In the genomic region with DNA sequence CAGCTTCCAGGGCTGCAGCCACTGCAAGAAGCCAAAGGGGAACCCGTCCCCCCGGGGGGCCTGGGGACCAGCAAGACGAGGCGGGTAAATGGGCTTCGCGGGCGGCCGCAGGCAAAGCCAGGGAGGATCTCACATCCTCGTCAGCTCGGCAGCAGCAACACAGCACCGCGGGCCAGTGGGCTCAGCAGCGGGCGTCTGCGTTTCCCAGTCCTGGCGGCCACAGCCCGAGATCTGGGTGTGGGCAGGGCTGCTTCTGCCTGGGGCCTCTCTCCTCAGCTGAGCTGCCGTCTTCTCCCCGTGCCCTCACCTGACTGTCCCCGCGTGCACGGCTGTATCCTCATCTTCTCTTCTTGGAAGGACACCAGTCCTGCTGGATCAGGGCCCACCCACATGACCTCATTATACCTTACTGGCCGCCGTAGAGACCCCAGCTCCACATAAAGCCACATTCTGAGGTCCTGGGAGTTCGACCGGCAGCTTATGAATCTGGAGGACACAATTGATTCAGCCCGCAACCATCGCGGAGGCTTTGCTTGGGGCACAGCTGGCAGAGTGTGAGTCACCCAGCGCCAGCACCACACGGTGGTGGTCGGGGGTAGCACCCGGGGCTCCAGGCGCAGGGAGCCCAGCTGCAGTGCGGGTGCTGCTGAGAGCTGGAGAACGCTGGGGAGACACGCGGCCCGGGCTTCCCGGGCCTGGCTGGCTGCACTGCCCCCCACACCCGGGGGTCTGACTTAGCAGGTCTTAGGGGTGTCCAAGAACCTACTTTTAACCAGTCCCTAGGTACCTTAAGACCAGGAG, we compare ENCODE assay signal across 16 cellular contexts.
A peak's percentile ranks its signal among the peaks of the same experiment; 100 is the strongest.
DNase-seq lines count a peak whose midpoint lies in the region; ATAC-seq and TF ChIP-seq lines count a peak whose summit lies in the region.
"Had no signal": no experiment of that assay in that cellular context is flagged by ENCODE, and none has a peak within 500 bp of the region (broad histone marks: within the 10 kb centered on the region; RNA-seq: fewer than 3 reads in every experiment).

No MANE protein-coding gene starts in this region.

- no peak for ATAC-seq in GM19035 (IDR thresholded peaks at IDR 0.05; ENCODE audit: unreplicated experiment)
- no peak for ATAC-seq in HG03108 (IDR thresholded peaks at IDR 0.05; ENCODE audit: unreplicated experiment)

- H3K27ac ChIP-seq in esophagus muscularis mucosa (replicated peaks in 1 of 4) = no peak overlapping the region
- H3K27ac ChIP-seq: colonic mucosa, heart right ventricle had no signal

- intact Hi-C loops in esophagus muscularis mucosa (cut with DNase I) = loop anchor here (5.0 kb wide), 1 partner anchor 433 kb away; no protein-coding TSS in a partner anchor

- peaks cover 8 to 15% (median 11%) of the 10 kb centered on the region in 4 donors for H3K4me1 ChIP-seq in esophagus muscularis mucosa
- H3K4me1 ChIP-seq: colonic mucosa had no signal

- H3K4me3 ChIP-seq in H7 (ENCODE audit: insufficient read depth, low read depth, low read length) (no peak overlapping the region), esophagus muscularis mucosa (peak overlapping the region in 3 of 4 donors; percentile 39 to 48 (median 45))
- H3K4me3 ChIP-seq: MG63 had no signal

- TF ChIP-seq CTCF in esophagus muscularis mucosa (IDR thresholded peaks at IDR 0.05) (no peak), osteocyte (IDR thresholded peaks at IDR 0.05) (no peak)

- H3K27me3 Mint-ChIP-seq in osteocyte (ENCODE audit: unreplicated experiment) = no peaks in the 10 kb centered on the region

- H3K36me3 Mint-ChIP-seq in osteocyte (ENCODE audit: unreplicated experiment) = no peaks in the 10 kb centered on the region

- WGBS in esophagus muscularis mucosa = 60% methylated on average over 9 of the region's 41 CpGs

- peaks cover 0 to 13% (median 9%) of the 10 kb centered on the region in 4 donors for H3K9me3 ChIP-seq in esophagus muscularis mucosa
- H3K9me3 ChIP-seq: colonic mucosa, MG63 had no signal

- no peak for TF ChIP-seq EP300 in esophagus muscularis mucosa (IDR thresholded peaks at IDR 0.05)

- no peaks in the 10 kb centered on the region for H3K4me1 Mint-ChIP-seq in osteocyte (ENCODE audit: unreplicated experiment)

- no peak overlapping the region for H3K27ac Mint-ChIP-seq in osteocyte (ENCODE audit: unreplicated experiment)

- H3K27me3 ChIP-seq in H7 (ENCODE audit: control insufficient read depth, insufficient read depth, low read length) = peaks cover 3% of the 10 kb centered on the region; the same call in 1 of the 2 replicates
- H3K27me3 ChIP-seq in esophagus muscularis mucosa = peaks cover 0 to 48% (median 4%) of the 10 kb centered on the region in 4 donors
- H3K27me3 ChIP-seq: MG63 had no signal

- H3K4me3 Mint-ChIP-seq in osteocyte (ENCODE audit: unreplicated experiment) = no peak overlapping the region

- H3K36me3 ChIP-seq in H7 (replicated peaks; ENCODE audit: control insufficient read depth, insufficient read depth, low read length) (no peaks in the 10 kb centered on the region), esophagus muscularis mucosa (no peaks in the 10 kb centered on the region)
- H3K36me3 ChIP-seq: colonic mucosa, heart right ventricle, MG63 had no signal

- H3K9me3 Mint-ChIP-seq in osteocyte (ENCODE audit: unreplicated experiment) = peaks cover 6% of the 10 kb centered on the region

- TF ChIP-seq POLR2A in esophagus muscularis mucosa (IDR thresholded peaks at IDR 0.05; ENCODE audit: low read depth) = no peak

- DNase-seq in NCI-H524 (lab: John Stamatoyannopoulos, UW) (peak; percentile 46 to 72), NCI-H524 treated with DMSO at 0.1 percent for 48 hours (lab: John Stamatoyannopoulos, UW) (no peak), H7 (peak; percentile 80), esophagus muscularis mucosa (ENCODE audit: extremely low spot score) (no peak), osteocyte (ENCODE audit: extremely low spot score, unreplicated experiment) (peak; percentile 83), NCI-H2227 (lab: John Stamatoyannopoulos, UW; ENCODE audit: unreplicated experiment) (no peak)
- DNase-seq: ACHN; activated CD4-positive, CD25-positive, alpha-beta regulatory T cell; activated T-cell treated with anti-CD3 and anti-CD28 coated beads, Interleukin-2, amount 50 U/mL, for 1 hour; Calu3; colonic mucosa; heart right ventricle; MG63; NCI-H2171 had no signal

Comparison
In these comparisons a context has a peak if more than half of its experiments do, and no peak if none do; other contexts are left out.
1. DNase-seq: peak in NCI-H524 (2 of 2), H7 (single experiment) and osteocyte (single experiment); none in NCI-H524 treated with DMSO at 0.1 percent for 48 hours (single experiment), esophagus muscularis mucosa (single experiment) and NCI-H2227 (single experiment).